11 cellular contexts compared by ENCODE assay signal in genomic region chr7:106365252-106366005, GRCh38.
DNase-seq lines count a peak whose midpoint lies in the region; ATAC-seq and TF ChIP-seq lines count a peak whose summit lies in the region.
"Had no signal": no experiment of that assay in that cellular context is flagged by ENCODE, and none has a peak within 500 bp of the region (broad histone marks: within the 10 kb centered on the region; RNA-seq: fewer than 3 reads in every experiment).

No MANE protein-coding gene starts in this region.

- H3K4ac ChIP-seq in trophoblast cell (ENCODE audit: low read depth, low read length): no peak overlapping the region
- no peak overlapping the region for H3K4ac ChIP-seq in neuronal stem cell (ENCODE audit: low read length)

- H3K9me3 ChIP-seq in trophoblast cell (ENCODE audit: insufficient read depth, low read depth, low read length) (no peaks in the 10 kb centered on the region), thyroid gland (no peaks in the 10 kb centered on the region), neuronal stem cell (replicated peaks in 1 of 2; ENCODE audit: control insufficient read depth in 2 of 2, insufficient read depth in 1 of 2, low read depth in 1 of 2, low read length in 2 of 2) (no peaks in the 10 kb centered on the region)
- H3K9me3 ChIP-seq: gastrocnemius medialis, thoracic aorta had no signal

- H3K27me3 Mint-ChIP-seq in activated naive CD8-positive, alpha-beta T cell: no peaks in the 10 kb centered on the region

- H3K79me1 ChIP-seq in trophoblast cell (ENCODE audit: low read length) (no peaks in the 10 kb centered on the region), neuronal stem cell (ENCODE audit: low read depth, low read length) (no peaks in the 10 kb centered on the region)

- no peaks in the 10 kb centered on the region for H3K79me2 ChIP-seq in trophoblast cell (ENCODE audit: control insufficient read depth, insufficient read depth, low read length, poor library complexity)

- H3K14ac ChIP-seq in trophoblast cell (ENCODE audit: low read length): no peak overlapping the region
- H3K14ac ChIP-seq in neuronal stem cell (ENCODE audit: low read length): no peak overlapping the region

- intact Hi-C loops in thyroid gland (cut with DNase I): no loop called here

- H3K27ac Mint-ChIP-seq in activated naive CD8-positive, alpha-beta T cell: peak overlapping the region; percentile 22

- no peaks in the 10 kb centered on the region for H3K4me1 ChIP-seq in trophoblast cell (ENCODE audit: control insufficient read depth in 1 of 2, insufficient read depth in 2 of 2, low read length in 2 of 2)
- no peaks in the 10 kb centered on the region for H3K4me1 ChIP-seq in thyroid gland
- no peaks in the 10 kb centered on the region for H3K4me1 ChIP-seq in neuronal stem cell (ENCODE audit: control insufficient read depth in 2 of 2, insufficient read depth in 1 of 2, low read depth in 1 of 2, low read length in 2 of 2)
- H3K4me1 ChIP-seq: gastrocnemius medialis had no signal

- H2AK5ac ChIP-seq in trophoblast cell (ENCODE audit: low read length) (no peak overlapping the region), neuronal stem cell (ENCODE audit: low read depth, low read length) (no peak overlapping the region)

- DNase-seq in trophoblast cell (peak; percentile 48 to 90), thyroid gland (no peak), cerebellum (ENCODE audit: low spot score) (no peak), NCI-H187 treated with DMSO at 0.1 percent for 48 hours (lab: John Stamatoyannopoulos, UW) (no peak), neuronal stem cell (ENCODE audit: low spot score) (no peak)
- DNase-seq: gastrocnemius medialis, NCI-H345 had no signal

- no peak overlapping the region for H3K4me3 Mint-ChIP-seq in activated naive CD8-positive, alpha-beta T cell

- H2BK5ac ChIP-seq in trophoblast cell (ENCODE audit: low read depth, low read length, poor library complexity): no peak overlapping the region
- H2BK5ac ChIP-seq in neuronal stem cell (ENCODE audit: low read length): no peak overlapping the region

- H4K8ac ChIP-seq in trophoblast cell (ENCODE audit: low read depth, low read length) (no peak overlapping the region), neuronal stem cell (ENCODE audit: low read depth, low read length) (no peak overlapping the region)

- TF ChIP-seq CTCF in thyroid gland (IDR thresholded peaks at IDR 0.05): no peak

- no peak overlapping the region for H3K9ac ChIP-seq in trophoblast cell (ENCODE audit: low read length)
- H3K9ac ChIP-seq in neuronal stem cell (ENCODE audit: low read depth, low read length, poor library complexity): no peak overlapping the region

- peaks cover 17% of the 10 kb centered on the region for H3K4me1 Mint-ChIP-seq in activated naive CD8-positive, alpha-beta T cell (ENCODE audit: low read depth)

- no peak overlapping the region for H4K12ac ChIP-seq in trophoblast cell (ENCODE audit: low read depth, low read length)

- ATAC-seq in GM19025 (IDR thresholded peaks at IDR 0.05; ENCODE audit: low read depth, unreplicated experiment) (peak; percentile 77), HG03097 (IDR thresholded peaks at IDR 0.05; ENCODE audit: low FRiP score, unreplicated experiment) (peak; percentile 81)

- no CpG with 5 or more reads among the region's 3 CpGs for WGBS in trophoblast cell (ENCODE audit: extremely low coverage, insufficient coverage, insufficient read length)
- WGBS in thyroid gland, 2 donors: 68 to 76% methylated on average over 3 of the region's 3 CpGs
- WGBS in neuronal stem cell (ENCODE audit: extremely low coverage in 2 of 2, insufficient read length in 2 of 2, insufficient replicate concordance in 1 of 2), 2 donors: no CpG with 5 or more reads among the region's 3 CpGs

- H2AFZ ChIP-seq in trophoblast cell (ENCODE audit: insufficient read depth, low read length, poor library complexity) (no peak overlapping the region), neuronal stem cell (ENCODE audit: low read length) (no peak overlapping the region)

- no peak for TF ChIP-seq POLR2A in thyroid gland (IDR thresholded peaks at IDR 0.05)

- H3K27me3 ChIP-seq in trophoblast cell (ENCODE audit: insufficient read depth, low read length) (no peaks in the 10 kb centered on the region), thyroid gland (no peaks in the 10 kb centered on the region), neuronal stem cell (ENCODE audit: control insufficient read depth in 3 of 3, insufficient read depth in 3 of 3, low read depth in 1 of 3, low read length in 3 of 3) (peaks cover 0 to 3% (median 0%) of the 10 kb centered on the region in 3 experiments)
- H3K27me3 ChIP-seq: gastrocnemius medialis had no signal

- peaks cover 5% of the 10 kb centered on the region for H3K9me3 Mint-ChIP-seq in activated naive CD8-positive, alpha-beta T cell (ENCODE audit: low read depth)

- no peak overlapping the region for H2BK120ac ChIP-seq in trophoblast cell (ENCODE audit: insufficient read depth, low read length, poor library complexity)
- no peak overlapping the region for H2BK120ac ChIP-seq in neuronal stem cell (ENCODE audit: low read depth, low read length)

- H3K23ac ChIP-seq in trophoblast cell (ENCODE audit: low read length) (no peak overlapping the region), neuronal stem cell (ENCODE audit: low read depth, low read length, poor library complexity) (no peak overlapping the region)

- no peaks in the 10 kb centered on the region for H3K36me3 Mint-ChIP-seq in activated naive CD8-positive, alpha-beta T cell

- H3K4me3 ChIP-seq in trophoblast cell (ENCODE audit: low read depth, low read length) (no peak overlapping the region), thyroid gland (replicated peaks in 1 of 3) (no peak overlapping the region), neuronal stem cell (ENCODE audit: low read length in 2 of 2) (no peak overlapping the region)
- H3K4me3 ChIP-seq: gastrocnemius medialis, thoracic aorta had no signal

- H3K4me2 ChIP-seq in trophoblast cell (ENCODE audit: low read length): no peak overlapping the region
- no peak overlapping the region for H3K4me2 ChIP-seq in neuronal stem cell (ENCODE audit: insufficient read depth, low read length, poor library complexity, severe bottlenecking)

- H3K18ac ChIP-seq in trophoblast cell (ENCODE audit: low read length) (no peak overlapping the region), neuronal stem cell (ENCODE audit: low read length) (no peak overlapping the region)

- no peak overlapping the region for H2BK15ac ChIP-seq in neuronal stem cell (ENCODE audit: low read length)

- no peak overlapping the region for H2BK12ac ChIP-seq in trophoblast cell (ENCODE audit: low read length)
- H2BK12ac ChIP-seq in neuronal stem cell (ENCODE audit: low read length): no peak overlapping the region

- H3K36me3 ChIP-seq in trophoblast cell (ENCODE audit: control insufficient read depth in 1 of 2, insufficient read depth in 2 of 2, low read length in 2 of 2) (no peaks in the 10 kb centered on the region), thyroid gland (no peaks in the 10 kb centered on the region), neuronal stem cell (replicated peaks in 1 of 2; ENCODE audit: control insufficient read depth in 2 of 2, insufficient read depth in 2 of 2, low read length in 2 of 2) (no peaks in the 10 kb centered on the region)
- H3K36me3 ChIP-seq: gastrocnemius medialis, thoracic aorta had no signal

- H4K91ac ChIP-seq in trophoblast cell (ENCODE audit: low read depth, low read length) (no peak overlapping the region), neuronal stem cell (ENCODE audit: low read depth, low read length, poor library complexity) (no peak overlapping the region)

- H3K27ac ChIP-seq in trophoblast cell (ENCODE audit: low read depth, low read length): no peak overlapping the region
- no peak overlapping the region for H3K27ac ChIP-seq in thyroid gland
- no peak overlapping the region for H3K27ac ChIP-seq in neuronal stem cell (replicated peaks; ENCODE audit: low read length)
- H3K27ac ChIP-seq: gastrocnemius medialis, thoracic aorta had no signal

Comparison
In these comparisons a context has a peak if more than half of its experiments do, and no peak if none do; other contexts are left out.
1. DNase-seq: peak in trophoblast cell (2 of 2); none in thyroid gland (0 of 2), cerebellum (single experiment), NCI-H187 treated with DMSO at 0.1 percent for 48 hours (single experiment) and neuronal stem cell (single experiment).